24 cellular contexts compared by ENCODE assay signal in genomic region chr13:23557733-23558132, GRCh38.
"Had no signal": no experiment of that assay in that cellular context is flagged by ENCODE, and none has a peak within 500 bp of the region (broad histone marks: within the 10 kb centered on the region; RNA-seq: fewer than 3 reads in every experiment).

No MANE protein-coding gene starts in this region.

- DNase-seq: Karpas-422, KG1, MG63, NCI-H1092, NCI-H1105 treated with DMSO at 0.1 percent for 48 hours, NCI-H1417 treated with DMSO at 0.1 percent for 48 hours, NCI-H146, NCI-H1694 treated with DMSO at 0.1 percent for 48 hours, NCI-H2029, NCI-H2081 treated with DMSO at 0.1 percent for 48 hours, NCI-H2171, NCI-H226, NCI-H446, NCI-H510A, NCI-H524 treated with DMSO at 0.1 percent for 48 hours, NCI-H69, NCI-H774, Right ventricle myocardium superior, RPMI8226, SIG-M5, T-cell had no signal

- H3K27ac ChIP-seq: SJSA1, SK-N-MC had no signal

- ATAC-seq: T-cell had no signal

- FAIRE-seq: RCC 7860 had no signal

- H3K9me3 ChIP-seq: MG63, SJSA1 had no signal

- H3K27me3 ChIP-seq: MG63, SJSA1 had no signal

- H3K4me3 ChIP-seq: MG63, SJSA1, SK-N-MC had no signal

- H3K36me3 ChIP-seq: MG63, SJSA1 had no signal
